In the genomic region with DNA sequence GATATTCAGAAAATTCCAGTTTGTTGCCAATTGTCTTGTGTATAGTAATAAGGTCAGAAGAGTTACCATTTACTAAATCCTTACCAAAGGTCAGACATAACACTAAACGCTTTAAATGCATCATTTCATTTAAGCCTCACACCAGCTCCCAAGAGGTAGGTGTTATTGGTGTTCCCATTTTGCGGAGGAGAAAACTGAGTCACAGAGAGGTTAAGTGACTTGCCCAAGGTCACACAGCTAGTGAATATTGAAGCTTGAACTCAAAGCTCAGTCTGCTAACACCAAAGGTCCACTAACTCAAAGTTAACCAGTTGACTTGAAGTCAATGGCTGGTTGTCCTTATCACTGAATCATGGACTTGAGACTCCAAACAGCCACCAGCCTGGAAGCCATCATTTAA, we compare ENCODE assay signal across 27 cellular contexts.
"Had no signal": no experiment of that assay in that cellular context is flagged by ENCODE, and none has a peak within 500 bp of the region (broad histone marks: within the 10 kb centered on the region; RNA-seq: fewer than 3 reads in every experiment).

No MANE protein-coding gene starts in this region.

- H3K27me3 ChIP-seq: ovary, testis had no signal

- H3K9ac ChIP-seq: parathyroid adenoma had no signal

- H3K36me3 ChIP-seq: neutrophil, ovary, spleen, suprapubic skin, tibial artery, transverse colon, upper lobe of right lung, uterus had no signal

- H3K9me3 ChIP-seq: neutrophil, ovary, psoas muscle, spleen, suprapubic skin, testis, tibial artery, transverse colon, upper lobe of right lung, uterus had no signal

- H3K4me2 ChIP-seq: smooth muscle cell had no signal

- H2AFZ ChIP-seq: parathyroid adenoma had no signal

- H3K79me2 ChIP-seq: parathyroid adenoma had no signal

- H3K4me1 ChIP-seq: parathyroid adenoma, psoas muscle, suprapubic skin, testis, tibial artery, transverse colon, upper lobe of right lung, uterus had no signal

- H3K27ac ChIP-seq: neutrophil, ovary, parathyroid adenoma, psoas muscle, skin epidermis, spleen, suprapubic skin, testis, tibial artery, transverse colon, upper lobe of right lung, uterus had no signal

- DNase-seq: naive thymus-derived CD8-positive, alpha-beta T cell; nephron progenitor cell; nucleus accumbens; ovary; posterior cingulate gyrus; psoas muscle; right cardiac atrium; spleen; stimulated activated CD4-positive, alpha-beta T cell treated with anti-CD3 and anti-CD28 coated beads, Interleukin-12 subunit alpha, Interleukin-12 subunit beta, amount 100 ng/mL, for 4 hours; stimulated activated CD4-positive, alpha-beta T cell treated with anti-CD3 and anti-CD28 coated beads, Interleukin-1b, Interleukin-23, amount 100 ng/mL, for 48 hours; stimulated activated CD4-positive, alpha-beta T cell treated with anti-CD3 and anti-CD28 coated beads, Interleukin-4, amount 100 ng/mL, for 1 hour; stimulated activated CD4-positive, alpha-beta T cell treated with anti-CD3 and anti-CD28 coated beads, Interleukin-4, amount 100 ng/mL, for 4 hours; stimulated activated CD8-positive, alpha-beta memory T cell treated with anti-CD3 and anti-CD28 coated beads, Interleukin-4, amount 100 ng/mL, for 48 hours; stimulated activated naive CD4-positive, alpha-beta T cell; stimulated activated naive CD8-positive, alpha-beta T cell treated with anti-CD3 and anti-CD28 coated beads, Interleukin-15, amount 100 ng/mL, for 72 hours; stimulated activated naive CD8-positive, alpha-beta T cell treated with anti-CD3 and anti-CD28 coated beads, Interleukin-15, Interleukin-2, amounts not matched to agents 100 U/mL and 50 U/mL, for 24 hours; substantia nigra; testis; tibial artery; transverse colon; upper lobe of right lung; uterus had no signal

- H3K4me3 ChIP-seq: ovary, psoas muscle, skin epidermis, smooth muscle cell, spleen, suprapubic skin, testis, tibial artery, transverse colon, upper lobe of right lung, uterus had no signal
